ENCODE assay signal across 1 cellular context in genomic region chr9:130444565-130445221, GRCh38.
TF ChIP-seq lines count a peak whose summit lies in the region.

Gene ASS1 (plus strand): TSS chr9:130444961. CDS start chr9:130452229, 7,268 bp downstream.

TF ChIP-seq in K562, 482 proteins besides CTCF, POLR2A, EP300 and RAD21 (continued from another document and continues in another):
- TF ChIP-seq, protein P1, sequence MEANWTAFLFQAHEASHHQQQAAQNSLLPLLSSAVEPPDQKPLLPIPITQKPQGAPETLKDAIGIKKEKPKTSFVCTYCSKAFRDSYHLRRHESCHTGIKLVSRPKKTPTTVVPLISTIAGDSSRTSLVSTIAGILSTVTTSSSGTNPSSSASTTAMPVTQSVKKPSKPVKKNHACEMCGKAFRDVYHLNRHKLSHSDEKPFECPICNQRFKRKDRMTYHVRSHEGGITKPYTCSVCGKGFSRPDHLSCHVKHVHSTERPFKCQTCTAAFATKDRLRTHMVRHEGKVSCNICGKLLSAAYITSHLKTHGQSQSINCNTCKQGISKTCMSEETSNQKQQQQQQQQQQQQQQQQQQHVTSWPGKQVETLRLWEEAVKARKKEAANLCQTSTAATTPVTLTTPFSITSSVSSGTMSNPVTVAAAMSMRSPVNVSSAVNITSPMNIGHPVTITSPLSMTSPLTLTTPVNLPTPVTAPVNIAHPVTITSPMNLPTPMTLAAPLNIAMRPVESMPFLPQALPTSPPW (CRISPR knock-in tag; IDR thresholded peaks at IDR 0.05) = peak; percentile 74
- TF ChIP-seq RB1 (IDR thresholded peaks at IDR 0.05; ENCODE audit: low read depth) (no peak), NRF1 (conservative IDR thresholded peaks at IDR 0.05 in 1 of 2, IDR thresholded peaks at IDR 0.05 in 1 of 2) (peak in 1 of 2 experiments; percentile 3; a peak in 1 of 4 replicates), ZFP1 (CRISPR knock-in tag; IDR thresholded peaks at IDR 0.05) (no peak), MYC (IDR thresholded peaks at IDR 0.05; ENCODE audit: low read depth, low read length) (peak; percentile 67; the same call in 1 of the 2 replicates), MYC (CRISPR knock-in tag; IDR thresholded peaks at IDR 0.05; ENCODE audit: borderline replicate concordance, low read depth) (no peak), ELF2 (CRISPR knock-in tag; IDR thresholded peaks at IDR 0.05) (no peak), SREBF2 (CRISPR knock-in tag; IDR thresholded peaks at IDR 0.05) (no peak), HDAC2 (IDR thresholded peaks at IDR 0.05) (no peak), RFX5 (IDR thresholded peaks at IDR 0.05; ENCODE audit: low read depth, low read length) (no peak), FOXA1 (IDR thresholded peaks at IDR 0.05; ENCODE audit: borderline replicate concordance) (no peak), USF2 (CRISPR knock-in tag; IDR thresholded peaks at IDR 0.05) (peak; percentile 39; the same call in 1 of the 2 replicates), ADNP (tag; IDR thresholded peaks at IDR 0.05) (no peak), ZBTB7A (IDR thresholded peaks at IDR 0.05; ENCODE audit: borderline replicate concordance, control insufficient read depth, low read depth, low read length) (peak; percentile 67; the same call in 1 of the 2 replicates), ZNF644 (tag; IDR thresholded peaks at IDR 0.05; ENCODE audit: low read depth) (no peak), RBFOX2 (IDR thresholded peaks at IDR 0.05; ENCODE audit: low read depth, low read length) (peak; percentile 66), COPS2 (conservative IDR thresholded peaks at IDR 0.05) (no peak), PURB (CRISPR knock-in tag; IDR thresholded peaks at IDR 0.05; ENCODE audit: low read depth) (no peak), HOXB6 (CRISPR knock-in tag; IDR thresholded peaks at IDR 0.05; ENCODE audit: borderline replicate concordance) (no peak), MAZ (CRISPR knock-in tag; conservative IDR thresholded peaks at IDR 0.05 in 1 of 2, IDR thresholded peaks at IDR 0.05 in 1 of 2) (peak; percentile 10 to 33; a peak in 1 of 4 replicates), ZNF23 (CRISPR knock-in tag; IDR thresholded peaks at IDR 0.05) (no peak), MAFK (IDR thresholded peaks at IDR 0.05; ENCODE audit: low read length) (no peak), ZBTB17 (CRISPR knock-in tag; IDR thresholded peaks at IDR 0.05) (no peak), SAP30 (IDR thresholded peaks at IDR 0.05; ENCODE audit: borderline replicate concordance, insufficient read depth, low read depth, low read length, poor library complexity, severe bottlenecking) (peak; percentile 69), KLF1 (tag; IDR thresholded peaks at IDR 0.05) (no peak), CEBPG (CRISPR knock-in tag; IDR thresholded peaks at IDR 0.05) (no peak), CEBPG (tag; conservative IDR thresholded peaks at IDR 0.05 in 1 of 2, IDR thresholded peaks at IDR 0.05 in 1 of 2) (no peak), ZNF717 (CRISPR knock-in tag; IDR thresholded peaks at IDR 0.05) (no peak), ETS2 (tag; IDR thresholded peaks at IDR 0.05; ENCODE audit: borderline replicate concordance, poor library complexity, severe bottlenecking) (no peak), NR1H2 (CRISPR knock-in tag; IDR thresholded peaks at IDR 0.05) (no peak), RFX1 (IDR thresholded peaks at IDR 0.05) (no peak), ZNF780A (CRISPR knock-in tag; IDR thresholded peaks at IDR 0.05) (no peak), CBX1 (IDR thresholded peaks at IDR 0.05; ENCODE audit: low read depth) (no peak), NFE2 (IDR thresholded peaks at IDR 0.05; ENCODE audit: low read depth) (no peak), MNT (conservative IDR thresholded peaks at IDR 0.05) (peak; percentile 89 to 95), GABPB2 (CRISPR knock-in tag; conservative IDR thresholded peaks at IDR 0.05) (no peak), POLR2AphosphoS5 (IDR thresholded peaks at IDR 0.05; ENCODE audit: control insufficient read depth, insufficient read depth, low read depth, low read length) (no peak), SIRT6 (IDR thresholded peaks at IDR 0.05; ENCODE audit: low read depth, low read length) (no peak), HDAC1 (IDR thresholded peaks at IDR 0.05) (peak in 1 of 2 experiments; percentile 49; a peak in 1 of 4 replicates), L3MBTL2 (IDR thresholded peaks at IDR 0.05) (peak; percentile 79), ZNF124 (CRISPR knock-in tag; IDR thresholded peaks at IDR 0.05) (no peak)
- TF ChIP-seq, protein P2, sequence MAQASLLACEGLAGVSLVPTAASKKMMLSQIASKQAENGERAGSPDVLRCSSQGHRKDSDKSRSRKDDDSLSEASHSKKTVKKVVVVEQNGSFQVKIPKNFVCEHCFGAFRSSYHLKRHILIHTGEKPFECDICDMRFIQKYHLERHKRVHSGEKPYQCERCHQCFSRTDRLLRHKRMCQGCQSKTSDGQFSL (CRISPR knock-in tag; IDR thresholded peaks at IDR 0.05) = no peak
- TF ChIP-seq, protein P2 (tag; IDR thresholded peaks at IDR 0.05) = no peak
- TF ChIP-seq, protein P3, sequence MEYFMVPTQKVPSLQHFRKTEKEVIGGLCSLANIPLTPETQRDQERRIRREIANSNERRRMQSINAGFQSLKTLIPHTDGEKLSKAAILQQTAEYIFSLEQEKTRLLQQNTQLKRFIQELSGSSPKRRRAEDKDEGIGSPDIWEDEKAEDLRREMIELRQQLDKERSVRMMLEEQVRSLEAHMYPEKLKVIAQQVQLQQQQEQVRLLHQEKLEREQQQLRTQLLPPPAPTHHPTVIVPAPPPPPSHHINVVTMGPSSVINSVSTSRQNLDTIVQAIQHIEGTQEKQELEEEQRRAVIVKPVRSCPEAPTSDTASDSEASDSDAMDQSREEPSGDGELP (CRISPR knock-in tag; IDR thresholded peaks at IDR 0.05; ENCODE audit: borderline replicate concordance) = 0 out of 2 replicates have a peak, but pooled peaks have one; percentile 11
- TF ChIP-seq, protein P4, sequence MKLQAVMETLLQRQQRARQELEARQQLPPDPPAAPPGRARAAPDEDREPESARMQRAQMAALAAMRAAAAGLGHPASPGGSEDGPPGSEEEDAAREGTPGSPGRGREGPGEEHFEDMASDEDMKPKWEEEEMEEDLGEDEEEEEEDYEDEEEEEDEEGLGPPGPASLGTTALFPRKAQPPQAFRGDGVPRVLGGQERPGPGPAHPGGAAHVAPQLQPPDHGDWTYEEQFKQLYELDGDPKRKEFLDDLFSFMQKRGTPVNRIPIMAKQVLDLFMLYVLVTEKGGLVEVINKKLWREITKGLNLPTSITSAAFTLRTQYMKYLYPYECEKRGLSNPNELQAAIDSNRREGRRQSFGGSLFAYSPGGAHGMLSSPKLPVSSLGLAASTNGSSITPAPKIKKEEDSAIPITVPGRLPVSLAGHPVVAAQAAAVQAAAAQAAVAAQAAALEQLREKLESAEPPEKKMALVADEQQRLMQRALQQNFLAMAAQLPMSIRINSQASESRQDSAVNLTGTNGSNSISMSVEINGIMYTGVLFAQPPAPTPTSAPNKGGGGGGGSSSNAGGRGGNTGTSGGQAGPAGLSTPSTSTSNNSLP (IDR thresholded peaks at IDR 0.05; ENCODE audit: borderline replicate concordance, low read depth, low read length) = no peak
- TF ChIP-seq, protein P5, sequence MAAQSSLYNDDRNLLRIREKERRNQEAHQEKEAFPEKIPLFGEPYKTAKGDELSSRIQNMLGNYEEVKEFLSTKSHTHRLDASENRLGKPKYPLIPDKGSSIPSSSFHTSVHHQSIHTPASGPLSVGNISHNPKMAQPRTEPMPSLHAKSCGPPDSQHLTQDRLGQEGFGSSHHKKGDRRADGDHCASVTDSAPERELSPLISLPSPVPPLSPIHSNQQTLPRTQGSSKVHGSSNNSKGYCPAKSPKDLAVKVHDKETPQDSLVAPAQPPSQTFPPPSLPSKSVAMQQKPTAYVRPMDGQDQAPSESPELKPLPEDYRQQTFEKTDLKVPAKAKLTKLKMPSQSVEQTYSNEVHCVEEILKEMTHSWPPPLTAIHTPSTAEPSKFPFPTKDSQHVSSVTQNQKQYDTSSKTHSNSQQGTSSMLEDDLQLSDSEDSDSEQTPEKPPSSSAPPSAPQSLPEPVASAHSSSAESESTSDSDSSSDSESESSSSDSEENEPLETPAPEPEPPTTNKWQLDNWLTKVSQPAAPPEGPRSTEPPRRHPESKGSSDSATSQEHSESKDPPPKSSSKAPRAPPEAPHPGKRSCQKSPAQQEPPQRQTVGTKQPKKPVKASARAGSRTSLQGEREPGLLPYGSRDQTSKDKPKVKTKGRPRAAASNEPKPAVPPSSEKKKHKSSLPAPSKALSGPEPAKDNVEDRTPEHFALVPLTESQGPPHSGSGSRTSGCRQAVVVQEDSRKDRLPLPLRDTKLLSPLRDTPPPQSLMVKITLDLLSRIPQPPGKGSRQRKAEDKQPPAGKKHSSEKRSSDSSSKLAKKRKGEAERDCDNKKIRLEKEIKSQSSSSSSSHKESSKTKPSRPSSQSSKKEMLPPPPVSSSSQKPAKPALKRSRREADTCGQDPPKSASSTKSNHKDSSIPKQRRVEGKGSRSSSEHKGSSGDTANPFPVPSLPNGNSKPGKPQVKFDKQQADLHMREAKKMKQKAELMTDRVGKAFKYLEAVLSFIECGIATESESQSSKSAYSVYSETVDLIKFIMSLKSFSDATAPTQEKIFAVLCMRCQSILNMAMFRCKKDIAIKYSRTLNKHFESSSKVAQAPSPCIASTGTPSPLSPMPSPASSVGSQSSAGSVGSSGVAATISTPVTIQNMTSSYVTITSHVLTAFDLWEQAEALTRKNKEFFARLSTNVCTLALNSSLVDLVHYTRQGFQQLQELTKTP (IDR thresholded peaks at IDR 0.05; ENCODE audit: low read depth in 1 of 2, partially characterized antibody in 2 of 2) = no peak
- TF ChIP-seq, protein P6, sequence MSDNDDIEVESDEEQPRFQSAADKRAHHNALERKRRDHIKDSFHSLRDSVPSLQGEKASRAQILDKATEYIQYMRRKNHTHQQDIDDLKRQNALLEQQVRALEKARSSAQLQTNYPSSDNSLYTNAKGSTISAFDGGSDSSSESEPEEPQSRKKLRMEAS (CRISPR knock-in tag; IDR thresholded peaks at IDR 0.05) = peak; percentile 48; the same call in 1 of the 2 replicates
